In genomic region chr17:27861979-27862378, GRCh38 we compare ENCODE assay signal across 25 cellular contexts. TPM values are rescaled to one million over a fixed set of nuclear protein-coding genes. Genes with fewer than 3 reads are reported as not detected.
DNase-seq lines count a peak whose midpoint lies in the region; FAIRE-seq and TF ChIP-seq lines count a peak whose summit lies in the region.
"Had no signal": no experiment of that assay in that cellular context is flagged by ENCODE, and none has a peak within 500 bp of the region (broad histone marks: within the 10 kb centered on the region; RNA-seq: fewer than 3 reads in every experiment).

No MANE protein-coding gene starts in this region.

- H3K4me1 ChIP-seq in stomach: no peaks in the 10 kb centered on the region
- H3K4me1 ChIP-seq: BE2C, esophagus squamous epithelium, heart left ventricle, testis had no signal

- TF ChIP-seq POLR2A in stomach (IDR thresholded peaks at IDR 0.05): no peak

- H3K36me3 ChIP-seq in bronchial epithelial cell (ENCODE audit: control insufficient read depth, insufficient read depth, low read length) (no peaks in the 10 kb centered on the region), WERI-Rb-1 (no peaks in the 10 kb centered on the region), stomach (no peaks in the 10 kb centered on the region)
- H3K36me3 ChIP-seq: BE2C, cardiac muscle cell, esophagus squamous epithelium, heart left ventricle had no signal

- H3K27me3 ChIP-seq in bronchial epithelial cell (ENCODE audit: control insufficient read depth, insufficient read depth, low read length) (no peaks in the 10 kb centered on the region), WERI-Rb-1 (ENCODE audit: insufficient read depth, low read depth, severe bottlenecking) (no peaks in the 10 kb centered on the region), stomach (no peaks in the 10 kb centered on the region)
- H3K27me3 ChIP-seq: BE2C, cardiac muscle cell, heart left ventricle, testis had no signal

- WGBS in stomach, 5 donors: 71 to 96% (median 87%) methylated on average over 4 of the region's 4 CpGs

- DNase-seq in DMS 273 (lab: John Stamatoyannopoulos, UW; ENCODE audit: unreplicated experiment) (peak; percentile 61), DMS 273 treated with DMSO at 0.1 percent for 48 hours (lab: John Stamatoyannopoulos, UW) (no peak), HPDE6-E6E7 (ENCODE audit: extremely low spot score) (peak; percentile 59), bronchial epithelial cell (ENCODE audit: low read depth) (peak; percentile 74), mucosa of gallbladder (ENCODE audit: low spot score) (peak; percentile 61), WERI-Rb-1 (no peak), activated gamma-delta T cell treated with Interleukin-2 at 50 U/mL for 16 hours (no peak), stomach (no peak)
- DNase-seq: activated CD4-positive, alpha-beta T cell treated with anti-CD3 and anti-CD28 coated beads, Interleukin-2, amount 10 ng/mL, durations not matched to agents 24 days and 14 days; activated T-cell treated with anti-CD3 and anti-CD28 coated beads for 4 hours; BE2C; Calu3; esophagus squamous epithelium; heart left ventricle; naive thymus-derived CD8-positive, alpha-beta T cell; NCI-H146; NCI-H2171 treated with DMSO at 0.1 percent for 48 hours; NCI-H774; stimulated activated CD8-positive, alpha-beta memory T cell treated with anti-CD3 and anti-CD28 coated beads, Interleukin-4, amount 100 ng/mL, for 48 hours; T1000; testis had no signal

- TF ChIP-seq CTCF in bronchial epithelial cell (IDR thresholded peaks at IDR 0.05; ENCODE audit: insufficient read depth, low read length, severe bottlenecking): no peak
- no peak for TF ChIP-seq CTCF in WERI-Rb-1 (IDR thresholded peaks at IDR 0.05; ENCODE audit: low read depth, low read length)
- TF ChIP-seq CTCF in stomach (IDR thresholded peaks at IDR 0.05): no peak

- H3K4me3 ChIP-seq in bronchial epithelial cell (ENCODE audit: low read depth, low read length): no peak overlapping the region
- H3K4me3 ChIP-seq in WERI-Rb-1 (ENCODE audit: low read depth, low read length): no peak overlapping the region
- H3K4me3 ChIP-seq in stomach: no peak overlapping the region
- H3K4me3 ChIP-seq: cardiac muscle cell, esophagus squamous epithelium, heart left ventricle, skin epidermis, testis had no signal

- H3K9me3 ChIP-seq in WERI-Rb-1 (ENCODE audit: severe bottlenecking) (no peaks in the 10 kb centered on the region), stomach (no peaks in the 10 kb centered on the region)
- H3K9me3 ChIP-seq: BE2C, esophagus squamous epithelium, heart left ventricle, testis had no signal

- intact Hi-C loops in stomach (cut with DNase I; ENCODE audit: low total_unique reads): no loop called here

- no peak overlapping the region for H3K27ac ChIP-seq in WERI-Rb-1
- no peak overlapping the region for H3K27ac ChIP-seq in stomach
- H3K27ac ChIP-seq: 22Rv1, cardiac muscle cell, esophagus squamous epithelium, heart left ventricle, skin epidermis, testis had no signal

- FAIRE-seq in bronchial epithelial cell (lab: Jason Lieb, UNC): no peak
- FAIRE-seq: GM12892 had no signal

- no peak for TF ChIP-seq EP300 in stomach (IDR thresholded peaks at IDR 0.05)

RNA-seq across cellular contexts. Expression of gene LYRM9, which starts 31.2 kb away (rescaled TPM):
- total RNA-seq in bronchial epithelial cell (1.3 and 4.1 TPM in 2 replicates), mucosa of gallbladder (6.6 TPM), stomach (10 to 100 TPM in 3 of 5 donors, 1 to 10 TPM in 1, under 1 TPM in 1; 0.58 to 20.3 (median 11.6) TPM)
- 10 to 100 TPM in 2 of 3 donors, 1 to 10 TPM in 1; 8.6 to 12.5 (median 11.5) TPM for polyA plus RNA-seq in stomach

Comparison
In these comparisons a context has a peak if more than half of its experiments do, and no peak if none do; other contexts are left out.
1. DNase-seq: peak in DMS 273 (single experiment), HPDE6-E6E7 (single experiment), bronchial epithelial cell (single experiment) and mucosa of gallbladder (single experiment); none in DMS 273 treated with DMSO at 0.1 percent for 48 hours (single experiment), WERI-Rb-1 (single experiment), activated gamma-delta T cell treated with Interleukin-2 at 50 U/mL for 16 hours (single experiment) and stomach (single experiment).